Comparison of ENCODE assay signal across 8 cellular contexts in the genomic region with DNA sequence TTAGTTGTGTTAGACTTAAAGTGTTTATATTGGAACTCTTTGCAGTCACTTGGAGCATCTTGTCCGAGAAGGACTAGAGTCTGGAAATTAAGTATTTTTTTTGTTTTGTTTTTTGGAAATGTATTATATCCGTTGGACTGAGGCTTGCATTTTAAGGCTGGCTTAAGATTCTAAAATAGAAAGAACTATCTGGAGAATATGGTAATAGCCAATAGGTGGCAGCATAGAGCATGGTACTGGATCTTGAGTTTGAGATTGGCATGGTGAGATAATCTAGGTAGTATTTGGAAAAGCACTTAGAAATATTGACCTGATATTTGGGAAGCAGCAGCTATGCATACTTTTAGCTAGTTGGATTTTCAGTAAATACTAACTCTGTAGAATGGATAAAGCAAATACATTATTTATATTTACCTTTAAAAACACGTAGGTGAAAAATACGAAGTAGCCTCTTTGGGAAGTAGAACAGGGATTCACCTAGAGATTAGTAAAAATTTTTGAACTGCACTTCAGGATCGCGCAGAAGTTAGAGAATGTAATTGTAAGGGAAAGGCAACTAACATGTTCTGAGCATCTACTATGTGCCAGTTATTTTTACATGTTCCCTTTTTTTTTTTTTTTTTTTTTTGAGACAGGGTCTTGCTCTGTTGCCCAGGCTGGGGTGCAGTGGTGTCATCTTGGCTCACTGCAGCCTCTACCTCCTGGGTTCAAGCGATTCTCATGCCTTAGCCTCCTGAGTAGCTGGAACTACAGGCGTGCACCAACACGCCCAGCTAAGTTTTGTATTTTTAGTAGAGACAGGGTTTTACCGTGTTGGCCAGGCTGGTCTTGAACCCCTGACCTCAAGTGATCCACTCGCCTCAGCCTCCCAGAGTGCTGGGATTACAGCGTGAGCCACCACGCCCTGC.
DNase-seq lines count a peak whose midpoint lies in the region; TF ChIP-seq lines count a peak whose summit lies in the region.

No MANE protein-coding gene starts in this region.

- H3K4me3 ChIP-seq in epithelial cell of proximal tubule (ENCODE audit: low read depth, low read length), result no peak overlapping the region

- TF ChIP-seq CTCF in C4-2B (conservative IDR thresholded peaks at IDR 0.05) (peak; percentile 90), GM13977 (IDR thresholded peaks at IDR 0.05; ENCODE audit: extremely low read depth, insufficient read depth, missing control alignments) (peak; percentile 72), epithelial cell of proximal tubule (conservative IDR thresholded peaks at IDR 0.05; ENCODE audit: low read depth, low read length) (peak; percentile 85), nephron (IDR thresholded peaks at IDR 0.05; ENCODE audit: unreplicated experiment in 3 of 3) (peak; percentile 18 to 43 (median 38))

- H3K36me3 Mint-ChIP-seq in nephron (ENCODE audit: low read depth), result peaks cover 42% of the 10 kb centered on the region

- no peaks in the 10 kb centered on the region for H3K9me3 Mint-ChIP-seq in nephron

- in situ Hi-C loops in GM13977 (cut with MboI; ENCODE audit: low pct_unique_long_range_greater_than_20kb, low sequenced_read_pairs, unreplicated experiment), result no loop called here

- H3K4me1 Mint-ChIP-seq in nephron, result peaks cover 5% of the 10 kb centered on the region

- no peak overlapping the region for H3K27ac Mint-ChIP-seq in nephron

- no peak overlapping the region for H3K4me3 Mint-ChIP-seq in nephron

- DNase-seq in GM13977 (ENCODE audit: low spot score) (peak; percentile 49), OCI-M1 (lab: John Stamatoyannopoulos, UW) (peak; percentile 84), epithelial cell of proximal tubule (ENCODE audit: low read depth) (no peak), NK-92 (lab: John Stamatoyannopoulos, UW; ENCODE audit: unreplicated experiment) (no peak), mesenteric fat pad (ENCODE audit: low spot score) (no peak)
- no peak for DNase-seq in activated CD4-positive, CD25-positive, alpha-beta regulatory T cell treated with anti-CD3 and anti-CD28 coated beads, Interleukin-2, amount 50 U/mL, for 72 hours

- H3K27ac ChIP-seq in C4-2B, result no peak overlapping the region

- no peaks in the 10 kb centered on the region for H3K27me3 Mint-ChIP-seq in nephron (ENCODE audit: low read depth)

Comparison
In these comparisons a context has a peak if more than half of its experiments do, and no peak if none do; other contexts are left out.
1. CTCF ChIP-seq: peak in every context shown above with its lines; median percentile 90 in C4-2B; 85 in epithelial cell of proximal tubule; 72 in GM13977; 38 in nephron.
2. DNase-seq: peak in GM13977 (single experiment) and OCI-M1 (single experiment); none in epithelial cell of proximal tubule (single experiment), activated CD4-positive, CD25-positive, alpha-beta regulatory T cell treated with anti-CD3 and anti-CD28 coated beads, Interleukin-2, amount 50 U/mL, for 72 hours (single experiment), NK-92 (single experiment) and mesenteric fat pad (single experiment).